ENCODE assay signal across 8 cellular contexts in the genomic region with DNA sequence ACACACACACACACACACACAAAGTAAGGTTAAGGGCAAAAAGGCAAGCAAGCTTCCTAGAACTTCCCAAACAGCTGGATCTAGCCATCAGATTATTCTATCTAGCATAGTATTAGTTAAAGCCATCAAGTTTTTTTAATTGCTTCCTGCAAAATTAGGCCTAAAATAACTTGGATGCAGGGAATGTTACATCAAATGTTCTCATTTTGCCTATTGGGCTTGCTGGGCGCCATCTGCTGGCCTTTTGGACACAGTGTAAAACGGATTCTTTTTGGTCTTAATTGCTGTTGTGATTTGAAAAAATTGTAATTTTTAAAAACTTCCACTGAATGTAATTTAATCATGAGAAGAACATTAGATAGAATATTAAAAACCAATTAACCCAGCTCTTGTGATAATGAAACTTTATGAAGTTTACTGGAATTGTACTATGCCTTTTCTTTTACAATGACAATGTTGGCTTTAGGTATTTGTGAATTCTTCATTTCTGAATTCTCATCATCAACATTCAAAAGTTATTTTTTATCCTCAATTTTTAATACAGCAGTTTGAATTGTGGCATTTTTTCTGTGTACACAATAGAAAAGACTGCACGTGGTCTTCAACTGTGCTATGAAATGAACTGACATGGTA. TPM values are rescaled to one million over a fixed set of nuclear protein-coding genes. Genes with fewer than 3 reads are reported as not detected.
DNase-seq lines count a peak whose midpoint lies in the region; ATAC-seq and TF ChIP-seq lines count a peak whose summit lies in the region.

No MANE protein-coding gene starts in this region.

- H2AFZ ChIP-seq in hepatocyte: no peak overlapping the region

- peaks cover 42% of the 10 kb centered on the region for H3K4me1 Mint-ChIP-seq in activated T-helper 2 cell treated with anti-CD3 and anti-CD28 coated beads, Interferon-gamma antibody, Interleukin-2, Interleukin-4, amounts not matched to agents 10 μg/mL and 5 μg/mL and 100 μg/mL, durations not matched to agents 14 hours and 24 hours and 36 hours (ENCODE audit: low read depth)

- POLR2A ChIA-PET in RWPE1 (lab: Yijun Ruan, JAX; ENCODE audit: low non-redundant PET): no interaction called here

- H3K9me2 ChIP-seq in hepatocyte (replicated peaks; ENCODE audit: insufficient read depth): no peaks in the 10 kb centered on the region

- no peaks in the 10 kb centered on the region for H3K36me3 ChIP-seq in hepatocyte (replicated peaks; ENCODE audit: insufficient read depth, low read depth)

- H3K27me3 Mint-ChIP-seq in activated T-helper 2 cell treated with anti-CD3 and anti-CD28 coated beads, Interferon-gamma antibody, Interleukin-2, Interleukin-4, amounts not matched to agents 10 μg/mL and 5 μg/mL and 100 μg/mL, durations not matched to agents 14 hours and 24 hours and 36 hours (ENCODE audit: low read depth): no peaks in the 10 kb centered on the region

- no peaks in the 10 kb centered on the region for H3K9me3 ChIP-seq in hepatocyte (ENCODE audit: low read depth)

- no peak overlapping the region for H3K4me3 Mint-ChIP-seq in activated T-helper 2 cell treated with anti-CD3 and anti-CD28 coated beads, Interferon-gamma antibody, Interleukin-2, Interleukin-4, amounts not matched to agents 10 μg/mL and 5 μg/mL and 100 μg/mL, durations not matched to agents 14 hours and 24 hours and 36 hours (ENCODE audit: low read depth)

- peaks cover 86% of the 10 kb centered on the region for H3K79me2 ChIP-seq in hepatocyte

- no peak overlapping the region for H3K27ac ChIP-seq in HL-60 (replicated peaks)
- H3K27ac ChIP-seq in RWPE1: no peak overlapping the region
- no peak overlapping the region for H3K27ac ChIP-seq in hepatocyte

- DNase-seq in COLO829 (ENCODE audit: low spot score): peak; percentile 56
- DNase-seq in HL-60 (ENCODE audit: low read depth in 1 of 2, low spot score in 1 of 2): peak in 1 of 2 experiments; percentile 18
- peak; percentile 35 for DNase-seq in RWPE1 (ENCODE audit: low spot score)
- peak; percentile 80 for DNase-seq in astrocyte of the spinal cord (ENCODE audit: low read depth, low spot score)
- peak; percentile 76 for DNase-seq in hepatocyte (ENCODE audit: low spot score)
- DNase-seq in stimulated activated CD4-positive, alpha-beta T cell treated with anti-CD3 and anti-CD28 coated beads, Interleukin-12 subunit alpha, Interleukin-12 subunit beta, amount 100 ng/mL, for 4 hours: peak; percentile 34
- DNase-seq in activated T-helper 2 cell treated with anti-CD3 and anti-CD28 coated beads, Interferon-gamma antibody, Interleukin-2, Interleukin-4, amounts not matched to agents 10 μg/mL and 5 μg/mL and 100 μg/mL, durations not matched to agents 14 hours and 24 hours and 36 hours (ENCODE audit: low spot score): no peak

- no peak overlapping the region for H3K4me2 ChIP-seq in hepatocyte

- in situ Hi-C loops in astrocyte of the spinal cord (cut with HindIII; ENCODE audit: low sequenced_read_pairs): no loop called here

- ATAC-seq in HG03095 (IDR thresholded peaks at IDR 0.05; ENCODE audit: unreplicated experiment): no peak

- peaks cover 5% of the 10 kb centered on the region for H4K20me1 ChIP-seq in hepatocyte (ENCODE audit: insufficient read depth, poor library complexity, severe bottlenecking)

- no peaks in the 10 kb centered on the region for H3K4me1 ChIP-seq in hepatocyte (ENCODE audit: insufficient read depth)

- H3K4me3 ChIP-seq in HL-60 (replicated peaks; ENCODE audit: insufficient read depth, low read length): no peak overlapping the region
- no peak overlapping the region for H3K4me3 ChIP-seq in astrocyte of the spinal cord (ENCODE audit: low read depth, low read length)
- H3K4me3 ChIP-seq in hepatocyte: no peak overlapping the region

- no peak overlapping the region for H3K27ac Mint-ChIP-seq in activated T-helper 2 cell treated with anti-CD3 and anti-CD28 coated beads, Interferon-gamma antibody, Interleukin-2, Interleukin-4, amounts not matched to agents 10 μg/mL and 5 μg/mL and 100 μg/mL, durations not matched to agents 14 hours and 24 hours and 36 hours

- TF ChIP-seq CTCF in HL-60 (IDR thresholded peaks at IDR 0.05; ENCODE audit: insufficient read depth, low read length) (peak; percentile 66), RWPE1 (conservative IDR thresholded peaks at IDR 0.05; ENCODE audit: low read depth) (peak; percentile 94), astrocyte of the spinal cord (IDR thresholded peaks at IDR 0.05; ENCODE audit: low read depth, low read length) (peak; percentile 87), hepatocyte (IDR thresholded peaks at IDR 0.05; ENCODE audit: poor library complexity) (peak; percentile 95)

- WGBS in hepatocyte (ENCODE audit: low lambda C conversion rate, missing lambda C conversion rate): 34% methylated on average over 3 of the region's 3 CpGs

- H3K9me3 Mint-ChIP-seq in activated T-helper 2 cell treated with anti-CD3 and anti-CD28 coated beads, Interferon-gamma antibody, Interleukin-2, Interleukin-4, amounts not matched to agents 10 μg/mL and 5 μg/mL and 100 μg/mL, durations not matched to agents 14 hours and 24 hours and 36 hours: no peaks in the 10 kb centered on the region

- H3K27me3 ChIP-seq in HL-60 (ENCODE audit: insufficient read depth, poor library complexity, severe bottlenecking) (no peaks in the 10 kb centered on the region), hepatocyte (no peaks in the 10 kb centered on the region)

- intact Hi-C loops in activated T-helper 2 cell treated with anti-CD3 and anti-CD28 coated beads, Interferon-gamma antibody, Interleukin-2, Interleukin-4, amounts not matched to agents 10 μg/mL and 5 μg/mL and 100 μg/mL, durations not matched to agents 14 hours and 24 hours and 36 hours (cut with micrococcal nuclease): loop anchor here (1.0 to 10.0 kb wide), 2 partner anchors 449 to 812 kb away; no protein-coding TSS in a partner anchor

- H3K36me3 Mint-ChIP-seq in activated T-helper 2 cell treated with anti-CD3 and anti-CD28 coated beads, Interferon-gamma antibody, Interleukin-2, Interleukin-4, amounts not matched to agents 10 μg/mL and 5 μg/mL and 100 μg/mL, durations not matched to agents 14 hours and 24 hours and 36 hours (ENCODE audit: low read depth): peaks cover 12% of the 10 kb centered on the region

- CTCF ChIA-PET in RWPE1 (lab: Yijun Ruan, JAX): interaction anchor here (0.6 to 1.5 kb wide), 10 partner anchors 9 to 809 kb away, joined by 3 to 8 read pairs (median 4); no protein-coding TSS in a partner anchor

RNA-seq across cellular contexts. Expression of a gene that starts 6.8 kb away (rescaled TPM):
- 17.4 and 17.5 TPM in 2 replicates for total RNA-seq in hepatocyte
- 8.3 and 15.0 TPM in 2 replicates for polyA plus RNA-seq in hepatocyte
- total RNA-seq in activated T-helper 2 cell treated with anti-CD3 and anti-CD28 coated beads, Interferon-gamma antibody, Interleukin-2, Interleukin-4, amounts not matched to agents 10 μg/mL and 5 μg/mL and 100 μg/mL, durations not matched to agents 14 hours and 24 hours and 36 hours: 8.2 and 8.5 TPM in 2 replicates

RNA-seq across cellular contexts. Expression of a gene that starts 7.9 kb away (rescaled TPM):
- 4.7 and 5.7 TPM in 2 replicates for total RNA-seq in hepatocyte
- 2.9 TPM in 2 replicates for polyA plus RNA-seq in hepatocyte
- total RNA-seq in activated T-helper 2 cell treated with anti-CD3 and anti-CD28 coated beads, Interferon-gamma antibody, Interleukin-2, Interleukin-4, amounts not matched to agents 10 μg/mL and 5 μg/mL and 100 μg/mL, durations not matched to agents 14 hours and 24 hours and 36 hours: 6.3 and 6.4 TPM in 2 replicates
